Comparison of ENCODE assay signal across 1 cellular context in genomic region chr20:47142782-47143170, GRCh38.
TF ChIP-seq lines count a peak whose summit lies in the region.

No MANE protein-coding gene starts in this region.

TF ChIP-seq in IMR-90, 13 proteins besides CTCF, POLR2A, EP300 and RAD21 (continued from another document):
- TF ChIP-seq CHD1 (IDR thresholded peaks at IDR 0.05; ENCODE audit: low read depth, low read length) (no peak), MAFK (IDR thresholded peaks at IDR 0.05; ENCODE audit: low read depth, low read length) (no peak)
